1 cellular context compared by ENCODE assay signal in the genomic region with DNA sequence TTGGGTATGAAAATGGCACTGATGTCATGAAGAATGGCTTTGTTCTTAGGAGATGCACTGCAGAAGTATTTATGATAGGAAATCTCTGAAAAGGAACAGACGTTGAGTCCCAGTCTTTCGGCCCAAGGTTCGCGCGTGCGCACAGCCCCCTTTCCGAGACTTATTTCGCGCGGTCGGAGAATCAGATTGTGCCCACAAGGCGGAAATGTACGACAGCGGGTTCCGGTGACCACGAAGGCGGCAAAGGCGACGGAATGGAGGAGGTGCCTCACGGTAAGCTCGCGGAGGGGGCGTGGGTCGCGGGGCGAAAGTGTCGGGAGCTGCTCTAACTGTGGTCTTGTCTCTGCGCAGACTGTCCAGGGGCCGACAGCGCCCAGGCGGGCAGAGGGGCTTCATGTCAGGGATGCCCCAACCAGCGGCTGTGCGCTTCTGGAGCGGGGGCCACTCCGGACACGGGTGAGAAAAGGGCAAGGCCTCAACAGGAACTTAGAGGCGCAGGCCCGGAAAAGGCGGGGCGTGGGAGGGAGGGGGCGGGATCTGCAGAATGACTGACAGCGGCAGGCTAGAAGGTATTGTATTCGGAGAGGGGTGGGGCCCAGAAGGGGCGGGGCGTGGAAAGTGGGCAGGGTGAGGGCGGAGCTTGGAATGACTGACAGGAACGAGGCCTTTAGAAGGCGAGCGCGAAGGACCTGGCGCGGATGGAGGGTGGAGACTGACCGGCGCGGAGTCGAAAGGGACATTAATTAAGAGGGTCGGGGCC.
A peak's percentile ranks its signal among the peaks of the same experiment; 100 is the strongest.
TF ChIP-seq lines count a peak whose summit lies in the region.

A gene (plus strand): TSS at position 233 of the 760 bp plus-strand sequence. CDS start 22 bp downstream, at position 255.

TF ChIP-seq in HepG2, 621 proteins besides CTCF, POLR2A, EP300 and RAD21 (continued from another document and continues in another):
- TF ChIP-seq ZNF225 (CRISPR knock-in tag; IDR thresholded peaks at IDR 0.05) (peak; percentile 99), ZNF577 (CRISPR knock-in tag; IDR thresholded peaks at IDR 0.05; ENCODE audit: borderline replicate concordance, low read depth) (no peak), SMARCC2 (IDR thresholded peaks at IDR 0.05) (no peak), ZNF10 (CRISPR knock-in tag; IDR thresholded peaks at IDR 0.05; ENCODE audit: borderline replicate concordance, low read depth) (no peak), ZNF101 (CRISPR knock-in tag; IDR thresholded peaks at IDR 0.05; ENCODE audit: borderline replicate concordance, low read depth) (0 out of 2 replicates have a peak, but pooled peaks have one; percentile 92), ZNF772 (CRISPR knock-in tag; IDR thresholded peaks at IDR 0.05) (peak; percentile 99), BRCA1 (CRISPR knock-in tag; IDR thresholded peaks at IDR 0.05) (no peak; the same call in 1 of the 2 replicates), ZNF780A (CRISPR knock-in tag; IDR thresholded peaks at IDR 0.05) (peak; percentile 80; the same call in 1 of the 2 replicates), SIN3B (IDR thresholded peaks at IDR 0.05; ENCODE audit: low read length) (0 out of 2 replicates have a peak, but pooled peaks have one; percentile 34), BRD4 (CRISPR knock-in tag; IDR thresholded peaks at IDR 0.05) (peak; percentile 97), ZFP36 (IDR thresholded peaks at IDR 0.05; ENCODE audit: borderline replicate concordance, low read depth, low read length, partially characterized antibody) (no peak), ZBTB7B (CRISPR knock-in tag; IDR thresholded peaks at IDR 0.05) (peak; percentile 68), ZNF460 (CRISPR knock-in tag; IDR thresholded peaks at IDR 0.05; ENCODE audit: borderline replicate concordance) (no peak; the same call in 1 of the 2 replicates), POLR2G (IDR thresholded peaks at IDR 0.05; ENCODE audit: low read depth, low read length) (peak; percentile 99), NFKBIZ (CRISPR knock-in tag; IDR thresholded peaks at IDR 0.05) (peak; percentile 85; the same call in 1 of the 2 replicates), TP53 (CRISPR knock-in tag; conservative IDR thresholded peaks at IDR 0.05) (0 out of 2 replicates have a peak, but pooled peaks have one; percentile 24), NR2F1 (CRISPR knock-in tag; IDR thresholded peaks at IDR 0.05) (peak in 1 of 2 experiments; percentile 77; a peak in 2 of 4 replicates), ZNF788 (CRISPR knock-in tag; IDR thresholded peaks at IDR 0.05; ENCODE audit: borderline replicate concordance) (peak; percentile 99), ARID2 (CRISPR knock-in tag; IDR thresholded peaks at IDR 0.05; ENCODE audit: borderline replicate concordance) (peak; percentile 83; the same call in 1 of the 2 replicates), PCBP1 (IDR thresholded peaks at IDR 0.05; ENCODE audit: borderline replicate concordance, low read depth, low read length) (peak; percentile 98), TOE1 (CRISPR knock-in tag; IDR thresholded peaks at IDR 0.05) (peak; percentile 92; the same call in 1 of the 2 replicates), NFIC (IDR thresholded peaks at IDR 0.05; ENCODE audit: low read length) (no peak; the same call in 1 of the 2 replicates), FLYWCH1 (CRISPR knock-in tag; IDR thresholded peaks at IDR 0.05) (no peak), MLLT10 (CRISPR knock-in tag; IDR thresholded peaks at IDR 0.05) (no peak), ZNF879 (CRISPR knock-in tag; IDR thresholded peaks at IDR 0.05) (peak; percentile 97), ZNF251 (CRISPR knock-in tag; IDR thresholded peaks at IDR 0.05) (peak; percentile 85; the same call in 1 of the 2 replicates), NFATC3 (CRISPR knock-in tag; IDR thresholded peaks at IDR 0.05) (peak; percentile 91), FOXP1 (IDR thresholded peaks at IDR 0.05) (no peak), FOXP1 (CRISPR knock-in tag; IDR thresholded peaks at IDR 0.05) (no peak; the same call in 1 of the 2 replicates), NFE2 (CRISPR knock-in tag; IDR thresholded peaks at IDR 0.05) (no peak), CBX1 (IDR thresholded peaks at IDR 0.05; ENCODE audit: low read depth) (peak; percentile 26)
- TF ChIP-seq, protein P1, sequence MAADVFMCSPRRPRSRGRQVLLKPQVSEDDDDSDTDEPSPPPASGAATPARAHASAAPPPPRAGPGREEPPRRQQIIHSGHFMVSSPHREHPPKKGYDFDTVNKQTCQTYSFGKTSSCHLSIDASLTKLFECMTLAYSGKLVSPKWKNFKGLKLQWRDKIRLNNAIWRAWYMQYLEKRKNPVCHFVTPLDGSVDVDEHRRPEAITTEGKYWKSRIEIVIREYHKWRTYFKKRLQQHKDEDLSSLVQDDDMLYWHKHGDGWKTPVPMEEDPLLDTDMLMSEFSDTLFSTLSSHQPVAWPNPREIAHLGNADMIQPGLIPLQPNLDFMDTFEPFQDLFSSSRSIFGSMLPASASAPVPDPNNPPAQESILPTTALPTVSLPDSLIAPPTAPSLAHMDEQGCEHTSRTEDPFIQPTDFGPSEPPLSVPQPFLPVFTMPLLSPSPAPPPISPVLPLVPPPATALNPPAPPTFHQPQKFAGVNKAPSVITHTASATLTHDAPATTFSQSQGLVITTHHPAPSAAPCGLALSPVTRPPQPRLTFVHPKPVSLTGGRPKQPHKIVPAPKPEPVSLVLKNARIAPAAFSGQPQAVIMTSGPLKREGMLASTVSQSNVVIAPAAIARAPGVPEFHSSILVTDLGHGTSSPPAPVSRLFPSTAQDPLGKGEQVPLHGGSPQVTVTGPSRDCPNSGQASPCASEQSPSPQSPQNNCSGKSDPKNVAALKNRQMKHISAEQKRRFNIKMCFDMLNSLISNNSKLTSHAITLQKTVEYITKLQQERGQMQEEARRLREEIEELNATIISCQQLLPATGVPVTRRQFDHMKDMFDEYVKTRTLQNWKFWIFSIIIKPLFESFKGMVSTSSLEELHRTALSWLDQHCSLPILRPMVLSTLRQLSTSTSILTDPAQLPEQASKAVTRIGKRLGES (CRISPR knock-in tag; IDR thresholded peaks at IDR 0.05; ENCODE audit: borderline replicate concordance): peak; percentile 72; the same call in 1 of the 2 replicates
- TF ChIP-seq, protein P2, sequence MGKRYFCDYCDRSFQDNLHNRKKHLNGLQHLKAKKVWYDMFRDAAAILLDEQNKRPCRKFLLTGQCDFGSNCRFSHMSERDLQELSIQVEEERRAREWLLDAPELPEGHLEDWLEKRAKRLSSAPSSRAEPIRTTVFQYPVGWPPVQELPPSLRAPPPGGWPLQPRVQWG (CRISPR knock-in tag; IDR thresholded peaks at IDR 0.05; ENCODE audit: borderline replicate concordance, low read depth): no peak
- TF ChIP-seq, protein P3, sequence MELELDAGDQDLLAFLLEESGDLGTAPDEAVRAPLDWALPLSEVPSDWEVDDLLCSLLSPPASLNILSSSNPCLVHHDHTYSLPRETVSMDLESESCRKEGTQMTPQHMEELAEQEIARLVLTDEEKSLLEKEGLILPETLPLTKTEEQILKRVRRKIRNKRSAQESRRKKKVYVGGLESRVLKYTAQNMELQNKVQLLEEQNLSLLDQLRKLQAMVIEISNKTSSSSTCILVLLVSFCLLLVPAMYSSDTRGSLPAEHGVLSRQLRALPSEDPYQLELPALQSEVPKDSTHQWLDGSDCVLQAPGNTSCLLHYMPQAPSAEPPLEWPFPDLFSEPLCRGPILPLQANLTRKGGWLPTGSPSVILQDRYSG (CRISPR knock-in tag; IDR thresholded peaks at IDR 0.05): peak; percentile 86
- TF ChIP-seq, protein P4, sequence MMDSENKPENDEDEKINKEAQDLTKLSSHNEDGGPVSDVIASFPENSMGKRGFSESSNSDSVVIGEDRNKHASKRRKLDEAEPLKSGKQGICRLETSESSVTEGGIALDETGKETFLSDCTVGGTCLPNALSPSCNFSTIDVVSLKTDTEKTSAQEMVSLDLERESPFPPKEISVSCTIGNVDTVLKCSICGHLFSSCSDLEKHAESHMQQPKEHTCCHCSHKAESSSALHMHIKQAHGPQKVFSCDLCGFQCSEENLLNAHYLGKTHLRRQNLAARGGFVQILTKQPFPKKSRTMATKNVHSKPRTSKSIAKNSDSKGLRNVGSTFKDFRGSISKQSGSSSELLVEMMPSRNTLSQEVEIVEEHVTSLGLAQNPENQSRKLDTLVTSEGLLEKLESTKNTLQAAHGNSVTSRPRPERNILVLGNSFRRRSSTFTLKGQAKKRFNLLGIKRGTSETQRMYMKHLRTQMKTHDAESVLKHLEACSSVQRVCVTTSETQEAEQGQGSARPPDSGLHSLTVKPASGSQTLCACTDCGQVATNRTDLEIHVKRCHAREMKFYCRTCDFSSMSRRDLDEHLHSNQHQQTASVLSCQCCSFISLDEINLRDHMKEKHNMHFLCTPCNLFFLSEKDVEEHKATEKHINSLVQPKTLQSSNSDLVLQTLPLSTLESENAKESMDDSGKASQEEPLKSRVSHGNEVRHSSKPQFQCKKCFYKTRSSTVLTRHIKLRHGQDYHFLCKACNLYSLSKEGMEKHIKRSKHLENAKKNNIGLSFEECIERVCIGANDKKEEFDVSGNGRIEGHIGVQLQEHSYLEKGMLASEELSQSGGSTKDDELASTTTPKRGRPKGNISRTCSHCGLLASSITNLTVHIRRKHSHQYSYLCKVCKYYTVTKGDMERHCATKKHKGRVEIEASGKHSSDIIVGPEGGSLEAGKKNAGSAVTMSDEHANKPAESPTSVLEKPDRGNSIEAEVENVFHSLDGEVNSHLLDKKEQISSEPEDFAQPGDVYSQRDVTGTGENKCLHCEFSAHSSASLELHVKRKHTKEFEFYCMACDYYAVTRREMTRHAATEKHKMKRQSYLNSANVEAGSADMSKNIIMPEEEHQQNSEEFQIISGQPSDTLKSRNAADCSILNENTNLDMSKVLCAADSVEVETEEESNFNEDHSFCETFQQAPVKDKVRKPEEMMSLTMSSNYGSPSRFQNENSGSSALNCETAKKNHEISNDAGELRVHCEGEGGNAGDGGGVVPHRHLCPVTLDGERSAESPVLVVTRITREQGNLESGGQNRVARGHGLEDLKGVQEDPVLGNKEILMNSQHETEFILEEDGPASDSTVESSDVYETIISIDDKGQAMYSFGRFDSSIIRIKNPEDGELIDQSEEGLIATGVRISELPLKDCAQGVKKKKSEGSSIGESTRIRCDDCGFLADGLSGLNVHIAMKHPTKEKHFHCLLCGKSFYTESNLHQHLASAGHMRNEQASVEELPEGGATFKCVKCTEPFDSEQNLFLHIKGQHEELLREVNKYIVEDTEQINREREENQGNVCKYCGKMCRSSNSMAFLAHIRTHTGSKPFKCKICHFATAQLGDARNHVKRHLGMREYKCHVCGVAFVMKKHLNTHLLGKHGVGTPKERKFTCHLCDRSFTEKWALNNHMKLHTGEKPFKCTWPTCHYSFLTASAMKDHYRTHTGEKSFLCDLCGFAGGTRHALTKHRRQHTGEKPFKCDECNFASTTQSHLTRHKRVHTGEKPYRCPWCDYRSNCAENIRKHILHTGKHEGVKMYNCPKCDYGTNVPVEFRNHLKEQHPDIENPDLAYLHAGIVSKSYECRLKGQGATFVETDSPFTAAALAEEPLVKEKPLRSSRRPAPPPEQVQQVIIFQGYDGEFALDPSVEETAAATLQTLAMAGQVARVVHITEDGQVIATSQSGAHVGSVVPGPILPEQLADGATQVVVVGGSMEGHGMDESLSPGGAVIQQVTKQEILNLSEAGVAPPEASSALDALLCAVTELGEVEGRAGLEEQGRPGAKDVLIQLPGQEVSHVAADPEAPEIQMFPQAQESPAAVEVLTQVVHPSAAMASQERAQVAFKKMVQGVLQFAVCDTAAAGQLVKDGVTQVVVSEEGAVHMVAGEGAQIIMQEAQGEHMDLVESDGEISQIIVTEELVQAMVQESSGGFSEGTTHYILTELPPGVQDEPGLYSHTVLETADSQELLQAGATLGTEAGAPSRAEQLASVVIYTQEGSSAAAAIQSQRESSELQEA (CRISPR knock-in tag; IDR thresholded peaks at IDR 0.05; ENCODE audit: not compliant biosample characterization): peak; percentile 97
- TF ChIP-seq, protein P5, sequence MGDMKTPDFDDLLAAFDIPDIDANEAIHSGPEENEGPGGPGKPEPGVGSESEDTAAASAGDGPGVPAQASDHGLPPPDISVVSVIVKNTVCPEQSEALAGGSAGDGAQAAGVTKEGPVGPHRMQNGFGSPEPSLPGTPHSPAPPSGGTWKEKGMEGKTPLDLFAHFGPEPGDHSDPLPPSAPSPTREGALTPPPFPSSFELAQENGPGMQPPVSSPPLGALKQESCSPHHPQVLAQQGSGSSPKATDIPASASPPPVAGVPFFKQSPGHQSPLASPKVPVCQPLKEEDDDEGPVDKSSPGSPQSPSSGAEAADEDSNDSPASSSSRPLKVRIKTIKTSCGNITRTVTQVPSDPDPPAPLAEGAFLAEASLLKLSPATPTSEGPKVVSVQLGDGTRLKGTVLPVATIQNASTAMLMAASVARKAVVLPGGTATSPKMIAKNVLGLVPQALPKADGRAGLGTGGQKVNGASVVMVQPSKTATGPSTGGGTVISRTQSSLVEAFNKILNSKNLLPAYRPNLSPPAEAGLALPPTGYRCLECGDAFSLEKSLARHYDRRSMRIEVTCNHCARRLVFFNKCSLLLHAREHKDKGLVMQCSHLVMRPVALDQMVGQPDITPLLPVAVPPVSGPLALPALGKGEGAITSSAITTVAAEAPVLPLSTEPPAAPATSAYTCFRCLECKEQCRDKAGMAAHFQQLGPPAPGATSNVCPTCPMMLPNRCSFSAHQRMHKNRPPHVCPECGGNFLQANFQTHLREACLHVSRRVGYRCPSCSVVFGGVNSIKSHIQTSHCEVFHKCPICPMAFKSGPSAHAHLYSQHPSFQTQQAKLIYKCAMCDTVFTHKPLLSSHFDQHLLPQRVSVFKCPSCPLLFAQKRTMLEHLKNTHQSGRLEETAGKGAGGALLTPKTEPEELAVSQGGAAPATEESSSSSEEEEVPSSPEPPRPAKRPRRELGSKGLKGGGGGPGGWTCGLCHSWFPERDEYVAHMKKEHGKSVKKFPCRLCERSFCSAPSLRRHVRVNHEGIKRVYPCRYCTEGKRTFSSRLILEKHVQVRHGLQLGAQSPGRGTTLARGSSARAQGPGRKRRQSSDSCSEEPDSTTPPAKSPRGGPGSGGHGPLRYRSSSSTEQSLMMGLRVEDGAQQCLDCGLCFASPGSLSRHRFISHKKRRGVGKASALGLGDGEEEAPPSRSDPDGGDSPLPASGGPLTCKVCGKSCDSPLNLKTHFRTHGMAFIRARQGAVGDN (CRISPR knock-in tag; IDR thresholded peaks at IDR 0.05): peak; percentile 99
- TF ChIP-seq, protein P6, sequence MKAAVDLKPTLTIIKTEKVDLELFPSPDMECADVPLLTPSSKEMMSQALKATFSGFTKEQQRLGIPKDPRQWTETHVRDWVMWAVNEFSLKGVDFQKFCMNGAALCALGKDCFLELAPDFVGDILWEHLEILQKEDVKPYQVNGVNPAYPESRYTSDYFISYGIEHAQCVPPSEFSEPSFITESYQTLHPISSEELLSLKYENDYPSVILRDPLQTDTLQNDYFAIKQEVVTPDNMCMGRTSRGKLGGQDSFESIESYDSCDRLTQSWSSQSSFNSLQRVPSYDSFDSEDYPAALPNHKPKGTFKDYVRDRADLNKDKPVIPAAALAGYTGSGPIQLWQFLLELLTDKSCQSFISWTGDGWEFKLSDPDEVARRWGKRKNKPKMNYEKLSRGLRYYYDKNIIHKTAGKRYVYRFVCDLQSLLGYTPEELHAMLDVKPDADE (CRISPR knock-in tag; IDR thresholded peaks at IDR 0.05): peak; percentile 89; the same call in 1 of the 2 replicates
